In the genomic region with DNA sequence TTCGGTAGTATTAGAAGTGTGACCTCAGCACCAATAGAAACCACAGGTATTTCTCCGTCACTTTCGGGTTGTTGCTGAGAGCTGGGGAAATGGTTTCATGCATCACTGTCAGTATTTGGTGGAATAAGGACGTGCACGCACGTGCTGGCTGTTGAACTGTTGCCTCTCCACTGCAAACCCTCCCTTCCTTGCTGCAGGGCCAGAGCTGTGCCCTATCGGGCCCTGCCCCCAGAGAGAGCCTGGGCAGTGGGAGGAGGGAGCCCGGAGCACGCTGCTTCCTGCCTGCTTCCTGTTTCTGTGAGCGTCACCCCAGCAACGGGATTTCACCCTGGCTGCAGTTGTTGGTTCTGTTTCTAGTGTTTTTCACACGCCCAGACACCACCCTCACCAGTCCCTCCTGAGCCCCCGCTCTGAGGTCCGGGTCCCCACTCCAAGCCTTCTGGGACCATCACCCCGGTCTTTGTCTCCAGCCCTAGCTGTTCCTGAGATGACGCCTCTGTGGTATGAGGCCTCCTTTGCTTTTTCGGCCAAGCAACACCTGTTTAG, we compare ENCODE assay signal across 8 cellular contexts. TPM values are rescaled to one million over a fixed set of nuclear protein-coding genes. Genes with fewer than 3 reads are reported as not detected.
A peak's percentile ranks its signal among the peaks of the same experiment; 100 is the strongest.
DNase-seq lines count a peak whose midpoint lies in the region; ATAC-seq and TF ChIP-seq lines count a peak whose summit lies in the region.

No MANE protein-coding gene starts in this region.

- no peaks in the 10 kb centered on the region for H3K9me3 ChIP-seq in effector memory CD4-positive, alpha-beta T cell (ENCODE audit: control insufficient read depth, low read length)

- ATAC-seq in GM18520 (IDR thresholded peaks at IDR 0.05; ENCODE audit: unreplicated experiment) (peak; percentile 83), HG02938 (IDR thresholded peaks at IDR 0.05; ENCODE audit: unreplicated experiment) (peak; percentile 78)

- peak overlapping the region; percentile 92 for H3K27ac Mint-ChIP-seq in mesothelial cell of epicardium

- H3K27ac ChIP-seq in effector memory CD4-positive, alpha-beta T cell (ENCODE audit: insufficient read depth, low read length, poor library complexity, severe bottlenecking) = peak overlapping the region; percentile 96

- DNase-seq in NCI-H226 = peak; percentile 96
- DNase-seq in activated CD4-positive, alpha-beta T cell treated with anti-CD3 and anti-CD28 coated beads, Interleukin-2, amount 50 U/mL, for 4 hours = peak; percentile 65
- peak; percentile 83 to 90 (median 85) for DNase-seq in effector memory CD4-positive, alpha-beta T cell
- no peak for DNase-seq in mesothelial cell of epicardium (ENCODE audit: low spot score in 2 of 2, unreplicated experiment in 2 of 2)
- peak; percentile 54 to 75 for DNase-seq in stimulated activated CD8-positive, alpha-beta memory T cell treated with anti-CD3 and anti-CD28 coated beads, Interleukin-4, amount 100 ng/mL, for 1 hour (ENCODE audit: low read depth in 2 of 2, low spot score in 1 of 2)
- DNase-seq in NCI-H1105 treated with DMSO at 0.1 percent for 48 hours (lab: John Stamatoyannopoulos, UW) = no peak

- H3K4me3 ChIP-seq in effector memory CD4-positive, alpha-beta T cell (ENCODE audit: insufficient read depth, low read depth, low read length, poor library complexity, severe bottlenecking) = peak overlapping the region; percentile 18

- no peaks in the 10 kb centered on the region for H3K27me3 Mint-ChIP-seq in mesothelial cell of epicardium (ENCODE audit: low read depth)

- no peaks in the 10 kb centered on the region for H3K36me3 Mint-ChIP-seq in mesothelial cell of epicardium

- no peak for TF ChIP-seq CTCF in mesothelial cell of epicardium (IDR thresholded peaks at IDR 0.05; ENCODE audit: unreplicated experiment)

- H3K27me3 ChIP-seq in effector memory CD4-positive, alpha-beta T cell (replicated peaks; ENCODE audit: control insufficient read depth, insufficient read depth, low read length, poor library complexity, severe bottlenecking) = no peaks in the 10 kb centered on the region

- peak overlapping the region; percentile 48 for H3K4me3 Mint-ChIP-seq in mesothelial cell of epicardium

- H3K36me3 ChIP-seq in effector memory CD4-positive, alpha-beta T cell (ENCODE audit: control insufficient read depth, insufficient read depth, low read length) = no peaks in the 10 kb centered on the region

- H3K4me1 Mint-ChIP-seq in mesothelial cell of epicardium = peaks cover 51% of the 10 kb centered on the region

- no peaks in the 10 kb centered on the region for H3K9me3 Mint-ChIP-seq in mesothelial cell of epicardium

- H3K4me1 ChIP-seq in effector memory CD4-positive, alpha-beta T cell (ENCODE audit: control insufficient read depth, insufficient read depth, low read length, poor library complexity, severe bottlenecking) = peaks cover 35% of the 10 kb centered on the region

RNA-seq across cellular contexts. Expression of gene LRRFIP1, which starts 47.4 kb away (rescaled TPM):
- 43.6 to 47.5 TPM (median 47.2 TPM) in 3 replicates for total RNA-seq in mesothelial cell of epicardium

Comparison
In these comparisons a context has a peak if more than half of its experiments do, and no peak if none do; other contexts are left out.
1. DNase-seq: peak in NCI-H226 (single experiment), activated CD4-positive, alpha-beta T cell treated with anti-CD3 and anti-CD28 coated beads, Interleukin-2, amount 50 U/mL, for 4 hours (2 of 2), effector memory CD4-positive, alpha-beta T cell (3 of 3) and stimulated activated CD8-positive, alpha-beta memory T cell treated with anti-CD3 and anti-CD28 coated beads, Interleukin-4, amount 100 ng/mL, for 1 hour (2 of 2); none in mesothelial cell of epicardium (0 of 2) and NCI-H1105 treated with DMSO at 0.1 percent for 48 hours (single experiment).